Comparison of ENCODE assay signal across 12 cellular contexts in genomic region chr14:89384023-89384422, GRCh38. TPM values are rescaled to one million over a fixed set of nuclear protein-coding genes. Genes with fewer than 3 reads are reported as not detected.
A peak's percentile ranks its signal among the peaks of the same experiment; 100 is the strongest.
DNase-seq lines count a peak whose midpoint lies in the region; ATAC-seq and TF ChIP-seq lines count a peak whose summit lies in the region.
"Had no signal": no experiment of that assay in that cellular context is flagged by ENCODE, and none has a peak within 500 bp of the region (broad histone marks: within the 10 kb centered on the region; RNA-seq: fewer than 3 reads in every experiment).

No MANE protein-coding gene starts in this region.

- peaks cover 44 to 56% of the 10 kb centered on the region in 2 donors for H3K4me1 ChIP-seq in gastrocnemius medialis

- peak; percentile 89 for ATAC-seq in GM18498 (IDR thresholded peaks at IDR 0.05; ENCODE audit: unreplicated experiment)
- peak; percentile 87 for ATAC-seq in GM21360 (IDR thresholded peaks at IDR 0.05; ENCODE audit: unreplicated experiment)
- peak; percentile 90 for ATAC-seq in HG03139 (IDR thresholded peaks at IDR 0.05; ENCODE audit: unreplicated experiment)
- ATAC-seq in gastrocnemius medialis: no peak
- ATAC-seq: K562, SK-N-SH treated with all-trans-retinoic acid at 6 μM for 48 hours had no signal

- H3K36me3 ChIP-seq in gastrocnemius medialis: no peaks in the 10 kb centered on the region
- H3K36me3 ChIP-seq: neural progenitor cell had no signal

- intact Hi-C loops in gastrocnemius medialis (cut with DNase I; ENCODE audit: low total_unique reads): no loop called here

- TF ChIP-seq POLR2A in gastrocnemius medialis (IDR thresholded peaks at IDR 0.05) (no peak), erythroblast (IDR thresholded peaks at IDR 0.05; ENCODE audit: low read length) (no peak)

- TF ChIP-seq CTCF in coronary artery (IDR thresholded peaks at IDR 0.05): no peak
- TF ChIP-seq CTCF in gastrocnemius medialis (IDR thresholded peaks at IDR 0.05 in 4 of 5, conservative IDR thresholded peaks at IDR 0.05 in 1 of 5): no peak

- H3K4me3 ChIP-seq in coronary artery: no peak overlapping the region
- no peak overlapping the region for H3K4me3 ChIP-seq in gastrocnemius medialis
- H3K4me3 ChIP-seq: K562, neural progenitor cell had no signal

- H3K27me3 ChIP-seq in gastrocnemius medialis: no peaks in the 10 kb centered on the region
- H3K27me3 ChIP-seq: neural progenitor cell had no signal

- H3K27ac ChIP-seq in coronary artery (no peak overlapping the region), gastrocnemius medialis (peak overlapping the region in 1 of 4 donors; percentile 78)
- H3K27ac ChIP-seq: neural progenitor cell had no signal

- in situ Hi-C loops in gastrocnemius medialis (cut with MboI; ENCODE audit: low sequenced_read_pairs in 4 of 4): no loop called here

- H3K9me3 ChIP-seq in gastrocnemius medialis: no peaks in the 10 kb centered on the region

- peak; percentile 52 for DNase-seq in coronary artery (ENCODE audit: low spot score)
- DNase-seq in activated CD8-positive, alpha-beta memory T cell treated with anti-CD3 and anti-CD28 coated beads, Interleukin-2, amount 50 U/mL, for 4 hours: no peak
- DNase-seq in NCI-H1436 treated with DMSO at 0.1 percent for 48 hours (lab: John Stamatoyannopoulos, UW): no peak
- DNase-seq in gastrocnemius medialis: no peak
- no peak for DNase-seq in erythroblast (lab: John Stamatoyannopoulos, UW)
- DNase-seq: EL had no signal

RNA-seq across cellular contexts. Expression of gene FOXN3, which starts 33.0 kb away (rescaled TPM):
- 100 to 1,000 TPM in 3 of 4 donors, 10 to 100 TPM in 1; 99.6 to 172 (median 103) TPM for total RNA-seq in gastrocnemius medialis

Comparison
In these comparisons a context has a peak if more than half of its experiments do, and no peak if none do; other contexts are left out.
1. ATAC-seq: peak in GM18498 (single experiment), GM21360 (single experiment) and HG03139 (single experiment); none in gastrocnemius medialis (0 of 2).